In genomic region chr3:159814161-159814560, GRCh38 we compare ENCODE assay signal across 11 cellular contexts. TPM values are rescaled to one million over a fixed set of nuclear protein-coding genes. Genes with fewer than 3 reads are reported as not detected.
DNase-seq lines count a peak whose midpoint lies in the region; ATAC-seq and TF ChIP-seq lines count a peak whose summit lies in the region.
"Had no signal": no experiment of that assay in that cellular context is flagged by ENCODE, and none has a peak within 500 bp of the region (broad histone marks: within the 10 kb centered on the region; RNA-seq: fewer than 3 reads in every experiment).

No MANE protein-coding gene starts in this region.

- no peak overlapping the region for H3K27ac Mint-ChIP-seq in Calu3 (ENCODE audit: unreplicated experiment)

- H3K27me3 Mint-ChIP-seq in Calu3 (ENCODE audit: unreplicated experiment): no peaks in the 10 kb centered on the region

- H3K4me3 Mint-ChIP-seq in Calu3 (ENCODE audit: low read depth, unreplicated experiment): no peak overlapping the region

- in situ Hi-C loops in SK-MEL-5 (cut with HindIII; ENCODE audit: low pct_unique_long_range_greater_than_20kb, low sequenced_read_pairs): no loop called here

- no TSS peak for BruUV-seq in Calu3 (replicated peaks; lab: Mats Ljungman, UMichigan)

- H3K9me3 ChIP-seq in testis: no peaks in the 10 kb centered on the region

- intact Hi-C loops in Calu3 (cut with micrococcal nuclease; ENCODE audit: unreplicated experiment): no loop called here
- intact Hi-C loops in left colon (cut with DNase I, micrococcal nuclease): no loop called here
- intact Hi-C loops in testis (cut with DNase I; ENCODE audit: low total_unique reads): no loop called here

- H3K4me1 Mint-ChIP-seq in Calu3 (ENCODE audit: low read depth, unreplicated experiment): peaks cover 30% of the 10 kb centered on the region

- H3K36me3 ChIP-seq in testis (ENCODE audit: low read depth, missing control alignments): no peaks in the 10 kb centered on the region

- DNase-seq in Calu3: peak; percentile 66
- DNase-seq in HT1080 (ENCODE audit: low read depth): peak; percentile 85
- DNase-seq in SK-MEL-5 (ENCODE audit: low read depth, low spot score): peak; percentile 79
- DNase-seq in left colon: peak; percentile 37 to 71
- no peak for DNase-seq in testis
- DNase-seq in mesenteric fat pad (ENCODE audit: low spot score): no peak
- DNase-seq in nucleus accumbens (lab: John Stamatoyannopoulos, UW): no peak
- DNase-seq in SKM-1 (lab: John Stamatoyannopoulos, UW; ENCODE audit: unreplicated experiment): no peak
- DNase-seq: activated CD4-positive, alpha-beta T cell treated with anti-CD3 and anti-CD28 coated beads for 4 hours; NCI-H446; stimulated activated CD4-positive, alpha-beta T cell treated with anti-CD3 and anti-CD28 coated beads, Interleukin-2, amount 100 ng/mL, for 48 hours had no signal

- no peaks in the 10 kb centered on the region for H3K9me3 Mint-ChIP-seq in Calu3 (ENCODE audit: low read depth, unreplicated experiment)

- ATAC-seq in left colon: peak; percentile 94

- TF ChIP-seq POLR2A in testis (IDR thresholded peaks at IDR 0.05): no peak

- H3K4me1 ChIP-seq in testis: no peaks in the 10 kb centered on the region

- TF ChIP-seq CTCF in Calu3 (IDR thresholded peaks at IDR 0.05; ENCODE audit: unreplicated experiment) (no peak), testis (IDR thresholded peaks at IDR 0.05) (no peak)

- H3K27ac ChIP-seq in testis: no peak overlapping the region

- no peaks in the 10 kb centered on the region for H3K36me3 Mint-ChIP-seq in Calu3 (ENCODE audit: insufficient read depth, unreplicated experiment)

- WGBS in testis, 2 donors: 45 to 59% methylated on average over 3 to 5 of the region's 5 CpGs

- no peaks in the 10 kb centered on the region for H3K27me3 ChIP-seq in testis

- no peak overlapping the region for H3K4me3 ChIP-seq in testis

- CTCF ChIA-PET in Calu3 (lab: Charles Lee): interaction anchor here (0.7 to 1.2 kb wide), 3 partner anchors 9 to 176 kb away, joined by 3 to 7 read pairs (median 4); no protein-coding TSS in a partner anchor

RNA-seq across cellular contexts. Expression of gene SCHIP1, which starts 25.5 kb away (rescaled TPM):
- 1.2 and 2.6 TPM in 2 replicates for total RNA-seq in Calu3 (2022)
- 3.1 and 7.2 TPM in 2 replicates for total RNA-seq in HT1080 (2014; rRNA removed; shearing (Covaris generic))
- polyA plus RNA-seq in HT1080 (2015; cell fraction: cytosol; rRNA removed): 7.3 and 10.6 TPM in 2 replicates
- polyA plus RNA-seq in HT1080 (2015; cell fraction: nucleus; rRNA removed): 15.2 and 17.4 TPM in 2 replicates
- total RNA-seq in SK-MEL-5 (2014; rRNA removed; shearing (Covaris generic)): 0.03 and 0.08 TPM in 2 replicates
- polyA plus RNA-seq in SK-MEL-5 (2015; cell fraction: cytosol; rRNA removed): not detected in 2 replicates
- polyA plus RNA-seq in SK-MEL-5 (2015; cell fraction: nucleus; rRNA removed): 1.3 and 1.5 TPM in 2 replicates
- total RNA-seq in left colon: 1 to 10 TPM in 1 of 2 donors, under 1 TPM in 1; 0.67 to 2.7 TPM
- 10 to 100 TPM in 1 of 2 donors, 1 to 10 TPM in 1; 2.3 to 10.5 TPM for total RNA-seq in testis
- 8.1 TPM for polyA plus RNA-seq in testis (ENCODE audit: insufficient read depth, low read depth, low replicate concordance)
- 11.9 TPM for total RNA-seq in mesenteric fat pad

Comparison
In these comparisons a context has a peak if more than half of its experiments do, and no peak if none do; other contexts are left out.
1. DNase-seq: peak in Calu3 (single experiment), HT1080 (single experiment), SK-MEL-5 (single experiment) and left colon (2 of 2); none in testis (single experiment), mesenteric fat pad (single experiment), nucleus accumbens (0 of 56) and SKM-1 (single experiment).